Comparison of ENCODE assay signal across 10 cellular contexts in genomic region chr1:220990417-220991337, GRCh38.
DNase-seq lines count a peak whose midpoint lies in the region; ATAC-seq, FAIRE-seq and TF ChIP-seq lines count a peak whose summit lies in the region.
"Had no signal": no experiment of that assay in that cellular context is flagged by ENCODE, and none has a peak within 500 bp of the region (broad histone marks: within the 10 kb centered on the region; RNA-seq: fewer than 3 reads in every experiment).

No MANE protein-coding gene starts in this region.

- no peak for ATAC-seq in HG03342 (IDR thresholded peaks at IDR 0.05; ENCODE audit: unreplicated experiment)

- peak overlapping the region; percentile 27 for H3K4me2 ChIP-seq in skeletal muscle satellite cell (ENCODE audit: low read length)

- no peaks in the 10 kb centered on the region for H3K27me3 ChIP-seq in skeletal muscle satellite cell (ENCODE audit: control insufficient read depth, insufficient read depth, low read length)

- no peak overlapping the region for H3K4me3 ChIP-seq in epithelial cell of proximal tubule (ENCODE audit: low read depth, low read length)
- no peak overlapping the region for H3K4me3 ChIP-seq in skeletal muscle satellite cell (ENCODE audit: low read length)

- peaks cover 26% of the 10 kb centered on the region for H3K4me1 ChIP-seq in skeletal muscle satellite cell (ENCODE audit: control insufficient read depth, insufficient read depth, low read length)

- peak; percentile 27 for TF ChIP-seq CTCF in epithelial cell of proximal tubule (conservative IDR thresholded peaks at IDR 0.05; ENCODE audit: low read depth, low read length)

- no peaks in the 10 kb centered on the region for H3K9me3 ChIP-seq in skeletal muscle satellite cell (replicated peaks; ENCODE audit: low read length)

- TF ChIP-seq POLR2A in H54 (IDR thresholded peaks at IDR 0.05; ENCODE audit: low read depth, low read length), result no peak

- no peaks in the 10 kb centered on the region for H3K36me3 ChIP-seq in skeletal muscle satellite cell (ENCODE audit: insufficient read depth, low read length)

- peak; percentile 81 for FAIRE-seq in H54 (lab: Jason Lieb, UNC)
- FAIRE-seq: keratinocyte had no signal

- H3K9ac ChIP-seq in skeletal muscle satellite cell (ENCODE audit: low read depth, low read length), result no peak overlapping the region

- DNase-seq in H54 (ENCODE audit: insufficient read length, low spot score) (no peak), RKO (ENCODE audit: low spot score) (peak; percentile 53), epithelial cell of proximal tubule (ENCODE audit: low read depth) (peak; percentile 31), NCI-H2171 (lab: John Stamatoyannopoulos, UW) (no peak)
- DNase-seq in activated CD4-positive, CD25-positive, alpha-beta regulatory T cell (lab: John Stamatoyannopoulos, UW), result no peak
- DNase-seq: NCI-H1930, posterior cingulate gyrus had no signal

Comparison
In these comparisons a context has a peak if more than half of its experiments do, and no peak if none do; other contexts are left out.
1. DNase-seq: peak in RKO (single experiment) and epithelial cell of proximal tubule (single experiment); none in H54 (single experiment), activated CD4-positive, CD25-positive, alpha-beta regulatory T cell (0 of 4) and NCI-H2171 (single experiment).